1 cellular context compared by ENCODE assay signal in genomic region chr7:138244606-138245005, GRCh38.
TF ChIP-seq lines count a peak whose summit lies in the region.

No MANE protein-coding gene starts in this region.

TF ChIP-seq in WTC11, 78 proteins besides CTCF, POLR2A, EP300 and RAD21 (continued from another document):
- TF ChIP-seq E2F4 (CRISPR knock-in tag; IDR thresholded peaks at IDR 0.05; ENCODE audit: borderline replicate concordance, low read depth) (no peak), NFE2L1 (CRISPR knock-in tag; IDR thresholded peaks at IDR 0.05) (no peak), SP1 (CRISPR knock-in tag; conservative IDR thresholded peaks at IDR 0.05) (no peak), ZNF281 (CRISPR knock-in tag; IDR thresholded peaks at IDR 0.05) (no peak), ZMAT4 (CRISPR knock-in tag; IDR thresholded peaks at IDR 0.05) (no peak), ZSCAN18 (CRISPR knock-in tag; IDR thresholded peaks at IDR 0.05) (no peak)
